Comparison of ENCODE assay signal across 16 cellular contexts in the genomic region with DNA sequence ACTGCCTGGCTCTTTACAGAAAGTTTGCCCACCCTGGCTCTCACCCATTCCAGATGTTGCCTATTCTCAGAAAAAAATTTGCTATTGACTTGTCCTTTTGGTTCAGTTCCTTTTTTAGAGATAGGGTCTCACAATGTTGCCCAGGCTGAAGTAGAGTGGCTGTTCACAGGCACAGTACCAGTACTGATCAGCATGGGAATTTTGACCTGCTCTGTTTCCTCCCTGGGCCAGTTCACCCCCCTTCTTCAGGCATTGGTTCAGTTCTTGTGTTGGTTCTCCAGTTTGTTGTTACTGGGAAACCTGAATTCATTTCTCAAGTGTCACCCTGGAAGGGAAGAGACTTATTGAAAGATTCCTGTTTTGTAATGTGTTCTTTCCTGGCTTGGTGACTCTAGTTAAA. TPM values are rescaled to one million over a fixed set of nuclear protein-coding genes. Genes with fewer than 3 reads are reported as not detected.
DNase-seq lines count a peak whose midpoint lies in the region; ATAC-seq and TF ChIP-seq lines count a peak whose summit lies in the region.
"Had no signal": no experiment of that assay in that cellular context is flagged by ENCODE, and none has a peak within 500 bp of the region (broad histone marks: within the 10 kb centered on the region; RNA-seq: fewer than 3 reads in every experiment).

No MANE protein-coding gene starts in this region.

- POLR2A ChIA-PET in HEK293 (lab: Yijun Ruan, JAX) (no interaction called here), WTC11 (lab: Charles Lee) (no interaction called here)

- H3K4me3 ChIP-seq in HEK293 (ENCODE audit: low read depth, low read length) (no peak overlapping the region), neutrophil (ENCODE audit: low read depth in 1 of 2, low read length in 1 of 2) (no peak overlapping the region)
- H3K4me3 ChIP-seq: A549 had no signal

- no peaks in the 10 kb centered on the region for H3K9me3 Mint-ChIP-seq in WTC11
- H3K9me3 Mint-ChIP-seq: CD4-positive, alpha-beta T cell; H9 had no signal

- no peak overlapping the region for H3K27ac ChIP-seq in HEK293 (ENCODE audit: extremely low read depth, low read depth, low read length)
- H3K27ac ChIP-seq in neutrophil, result peak overlapping the region; percentile 54
- H3K27ac ChIP-seq: A549 had no signal

- no peak overlapping the region for H3K4me3 Mint-ChIP-seq in WTC11
- H3K4me3 Mint-ChIP-seq: B cell; CD4-positive, alpha-beta T cell; H9 had no signal

- H3K4me1 ChIP-seq in HEK293 (ENCODE audit: control insufficient read depth, insufficient read depth, low read length) (peaks cover 16% of the 10 kb centered on the region), neutrophil (ENCODE audit: control insufficient read depth in 1 of 2, insufficient read depth in 1 of 2, low read depth in 1 of 2, low read length in 1 of 2) (peaks cover 23 to 43% of the 10 kb centered on the region in 2 experiments)

- H3K4me1 Mint-ChIP-seq in WTC11, result no peaks in the 10 kb centered on the region
- H3K4me1 Mint-ChIP-seq: H9 had no signal

- ATAC-seq in WTC11 (no peak), HG03097 (IDR thresholded peaks at IDR 0.05; ENCODE audit: low FRiP score, unreplicated experiment) (no peak), GM18868 (IDR thresholded peaks at IDR 0.05; ENCODE audit: unreplicated experiment) (no peak)

- no peaks in the 10 kb centered on the region for H3K27me3 Mint-ChIP-seq in WTC11 (ENCODE audit: low read depth)
- H3K27me3 Mint-ChIP-seq: B cell; CD4-positive, alpha-beta T cell had no signal

- no peak overlapping the region for H3K27ac Mint-ChIP-seq in WTC11
- H3K27ac Mint-ChIP-seq: B cell; CD4-positive, alpha-beta T cell; H9 had no signal

- peak; percentile 21 for DNase-seq in AG20443 (ENCODE audit: low spot score)
- DNase-seq in WTC11 (ENCODE audit: low spot score), result no peak
- no peak for DNase-seq in NCI-H2196 (lab: John Stamatoyannopoulos, UW; ENCODE audit: unreplicated experiment)
- DNase-seq: C1 segment of cervical spinal cord; Calu3; CD4-positive, alpha-beta T cell; DMS 273 treated with DMSO at 0.1 percent for 48 hours; GOT3; H9; Karpas-422 had no signal

- TF ChIP-seq CTCF in HEK293 (tag by site-specific recombination; IDR thresholded peaks at IDR 0.05), result no peak
- TF ChIP-seq CTCF in WTC11 (IDR thresholded peaks at IDR 0.05), result no peak
- no peak for TF ChIP-seq CTCF in neutrophil (IDR thresholded peaks at IDR 0.05)

- CTCF ChIA-PET in HEK293 (lab: Yijun Ruan, JAX), result no interaction called here
- CTCF ChIA-PET in WTC11 (lab: Charles Lee), result no interaction called here

- H3K27me3 ChIP-seq in neutrophil, result no peaks in the 10 kb centered on the region

- H3K36me3 Mint-ChIP-seq in WTC11, result no peaks in the 10 kb centered on the region

- H3K9me3 ChIP-seq in HEK293 (ENCODE audit: control insufficient read depth, insufficient read depth, low read depth, low read length) (no peaks in the 10 kb centered on the region), neutrophil (no peaks in the 10 kb centered on the region)
- H3K9me3 ChIP-seq: A549 had no signal

- H3K36me3 ChIP-seq in HEK293 (ENCODE audit: control insufficient read depth in 2 of 2, insufficient read depth in 1 of 2, low read length in 2 of 2) (no peaks in the 10 kb centered on the region), neutrophil (no peaks in the 10 kb centered on the region)

TF ChIP-seq in HEK293, 187 proteins besides CTCF, POLR2A, EP300 and RAD21:
- TF ChIP-seq ZNF211 (tag by site-specific recombination; IDR thresholded peaks at IDR 0.05; ENCODE audit: low read depth), result no peak
- TF ChIP-seq GLIS2 (tag by site-specific recombination; IDR thresholded peaks at IDR 0.05), result no peak
- TF ChIP-seq ZNF121 (tag by site-specific recombination; IDR thresholded peaks at IDR 0.05), result peak; percentile 81
- TF ChIP-seq PRDM10 (tag by site-specific recombination; IDR thresholded peaks at IDR 0.05), result peak; percentile 65
- no peak for TF ChIP-seq ZNF777 (tag by site-specific recombination; IDR thresholded peaks at IDR 0.05; ENCODE audit: borderline replicate concordance)
- TF ChIP-seq ZXDB (tag by site-specific recombination; IDR thresholded peaks at IDR 0.05), result no peak
- no peak for TF ChIP-seq ZNF239 (tag by site-specific recombination; IDR thresholded peaks at IDR 0.05)
- no peak for TF ChIP-seq YY1 (tag by site-specific recombination; IDR thresholded peaks at IDR 0.05)

TF ChIP-seq in WTC11, 78 proteins besides CTCF, POLR2A, EP300 and RAD21:
- peak; percentile 84; the same call in 1 of the 2 replicates for TF ChIP-seq ZNF121 (CRISPR knock-in tag; IDR thresholded peaks at IDR 0.05)
- TF ChIP-seq, protein P1, sequence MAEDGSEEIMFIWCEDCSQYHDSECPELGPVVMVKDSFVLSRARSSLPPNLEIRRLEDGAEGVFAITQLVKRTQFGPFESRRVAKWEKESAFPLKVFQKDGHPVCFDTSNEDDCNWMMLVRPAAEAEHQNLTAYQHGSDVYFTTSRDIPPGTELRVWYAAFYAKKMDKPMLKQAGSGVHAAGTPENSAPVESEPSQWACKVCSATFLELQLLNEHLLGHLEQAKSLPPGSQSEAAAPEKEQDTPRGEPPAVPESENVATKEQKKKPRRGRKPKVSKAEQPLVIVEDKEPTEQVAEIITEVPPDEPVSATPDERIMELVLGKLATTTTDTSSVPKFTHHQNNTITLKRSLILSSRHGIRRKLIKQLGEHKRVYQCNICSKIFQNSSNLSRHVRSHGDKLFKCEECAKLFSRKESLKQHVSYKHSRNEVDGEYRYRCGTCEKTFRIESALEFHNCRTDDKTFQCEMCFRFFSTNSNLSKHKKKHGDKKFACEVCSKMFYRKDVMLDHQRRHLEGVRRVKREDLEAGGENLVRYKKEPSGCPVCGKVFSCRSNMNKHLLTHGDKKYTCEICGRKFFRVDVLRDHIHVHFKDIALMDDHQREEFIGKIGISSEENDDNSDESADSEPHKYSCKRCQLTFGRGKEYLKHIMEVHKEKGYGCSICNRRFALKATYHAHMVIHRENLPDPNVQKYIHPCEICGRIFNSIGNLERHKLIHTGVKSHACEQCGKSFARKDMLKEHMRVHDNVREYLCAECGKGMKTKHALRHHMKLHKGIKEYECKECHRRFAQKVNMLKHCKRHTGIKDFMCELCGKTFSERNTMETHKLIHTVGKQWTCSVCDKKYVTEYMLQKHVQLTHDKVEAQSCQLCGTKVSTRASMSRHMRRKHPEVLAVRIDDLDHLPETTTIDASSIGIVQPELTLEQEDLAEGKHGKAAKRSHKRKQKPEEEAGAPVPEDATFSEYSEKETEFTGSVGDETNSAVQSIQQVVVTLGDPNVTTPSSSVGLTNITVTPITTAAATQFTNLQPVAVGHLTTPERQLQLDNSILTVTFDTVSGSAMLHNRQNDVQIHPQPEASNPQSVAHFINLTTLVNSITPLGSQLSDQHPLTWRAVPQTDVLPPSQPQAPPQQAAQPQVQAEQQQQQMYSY (CRISPR knock-in tag; IDR thresholded peaks at IDR 0.05), result no peak

RNA-seq across cellular contexts. Expression of gene CNNM2, which starts 52.4 kb away (rescaled TPM):
- 23.5 to 28.0 TPM (median 27.0 TPM) in 3 replicates for total RNA-seq in WTC11 (2021)
